ENCODE assay signal across 10 cellular contexts in genomic region chr6:24883618-24884017, GRCh38. TPM values are rescaled to one million over a fixed set of nuclear protein-coding genes. Genes with fewer than 3 reads are reported as not detected.
DNase-seq lines count a peak whose midpoint lies in the region; ATAC-seq, FAIRE-seq and TF ChIP-seq lines count a peak whose summit lies in the region.
"Had no signal": no experiment of that assay in that cellular context is flagged by ENCODE, and none has a peak within 500 bp of the region (broad histone marks: within the 10 kb centered on the region; RNA-seq: fewer than 3 reads in every experiment).

No MANE protein-coding gene starts in this region.

- TF ChIP-seq POLR2A in vagina (IDR thresholded peaks at IDR 0.05) (no peak), suprapubic skin (IDR thresholded peaks at IDR 0.05) (no peak), gastrocnemius medialis (IDR thresholded peaks at IDR 0.05) (no peak)

- H3K36me3 ChIP-seq in BJ (ENCODE audit: control insufficient read depth, insufficient read depth, low read length) (no peaks in the 10 kb centered on the region), vagina (no peaks in the 10 kb centered on the region), suprapubic skin (no peaks in the 10 kb centered on the region), gastrocnemius medialis (no peaks in the 10 kb centered on the region)
- H3K36me3 ChIP-seq: thoracic aorta had no signal

- intact Hi-C loops in left ventricle myocardium superior (cut with micrococcal nuclease) (no loop called here), vagina (cut with DNase I) (no loop called here), gastrocnemius medialis (cut with DNase I; ENCODE audit: low total_unique reads) (no loop called here)

- in situ Hi-C loops in gastrocnemius medialis (cut with MboI; ENCODE audit: low sequenced_read_pairs in 4 of 4): no loop called here

- TF ChIP-seq EP300 in suprapubic skin (IDR thresholded peaks at IDR 0.05): no peak

- no peak for FAIRE-seq in HTR-8/SVneo (lab: Jason Lieb, UNC)

- 44% methylated on average over 5 of the region's 5 CpGs for WGBS in suprapubic skin

- H3K9me3 ChIP-seq in vagina (no peaks in the 10 kb centered on the region), suprapubic skin (no peaks in the 10 kb centered on the region), gastrocnemius medialis (no peaks in the 10 kb centered on the region)
- H3K9me3 ChIP-seq: thoracic aorta had no signal

- H3K27ac ChIP-seq in vagina: no peak overlapping the region
- no peak overlapping the region for H3K27ac ChIP-seq in suprapubic skin
- H3K27ac ChIP-seq in gastrocnemius medialis: peak overlapping the region in 1 of 4 donors; percentile 19
- H3K27ac ChIP-seq: thoracic aorta had no signal

- H3K4me1 ChIP-seq in vagina: peaks cover 6% of the 10 kb centered on the region
- peaks cover 2% of the 10 kb centered on the region for H3K4me1 ChIP-seq in suprapubic skin
- peaks cover 15 to 31% of the 10 kb centered on the region in 2 donors for H3K4me1 ChIP-seq in gastrocnemius medialis

- CTCF ChIA-PET in BJ (lab: Yijun Ruan, JAX): interaction anchor here (0.6 to 3.0 kb wide), 8 partner anchors 13 to 1170 kb away, joined by 3 to 15 read pairs (median 3); no protein-coding TSS in a partner anchor

- peak; percentile 55 for DNase-seq in BJ (ENCODE audit: low read depth)
- peak; percentile 19 for DNase-seq in HTR-8/SVneo (ENCODE audit: insufficient read length, low spot score)
- peak; percentile 54 to 55 for DNase-seq in cardiac fibroblast (ENCODE audit: low read depth in 2 of 2)
- DNase-seq in left ventricle myocardium superior: no peak
- DNase-seq in vagina (ENCODE audit: extremely low spot score in 2 of 2): no peak
- DNase-seq in suprapubic skin (ENCODE audit: low spot score in 2 of 2): no peak
- DNase-seq in gastrocnemius medialis: no peak
- DNase-seq: left cardiac atrium had no signal

- POLR2A ChIA-PET in BJ (lab: Charles Lee): interaction anchor here (0.6 kb wide), 1 partner anchor 96 kb away, joined by 3 read pairs; no protein-coding TSS in a partner anchor

- H3K4me3 ChIP-seq in BJ (ENCODE audit: low read depth, low read length) (no peak overlapping the region), cardiac fibroblast (replicated peaks in 1 of 2; ENCODE audit: low read depth in 2 of 2, low read length in 2 of 2) (no peak overlapping the region), vagina (no peak overlapping the region), suprapubic skin (no peak overlapping the region), gastrocnemius medialis (no peak overlapping the region)
- H3K4me3 ChIP-seq: thoracic aorta had no signal

- TF ChIP-seq CTCF in BJ (IDR thresholded peaks at IDR 0.05; ENCODE audit: insufficient read depth, low read depth, low read length): no peak
- no peak for TF ChIP-seq CTCF in cardiac fibroblast (IDR thresholded peaks at IDR 0.05; ENCODE audit: low read depth, low read length)
- no peak for TF ChIP-seq CTCF in vagina (IDR thresholded peaks at IDR 0.05)
- TF ChIP-seq CTCF in suprapubic skin (IDR thresholded peaks at IDR 0.05): no peak
- no peak for TF ChIP-seq CTCF in gastrocnemius medialis (IDR thresholded peaks at IDR 0.05 in 4 of 5, conservative IDR thresholded peaks at IDR 0.05 in 1 of 5)

- peak; percentile 63 for ATAC-seq in GM19455 (IDR thresholded peaks at IDR 0.05; ENCODE audit: unreplicated experiment)
- no peak for ATAC-seq in left ventricle myocardium superior
- no peak for ATAC-seq in gastrocnemius medialis
- ATAC-seq: left cardiac atrium had no signal

- H3K27me3 ChIP-seq in BJ (ENCODE audit: control insufficient read depth, insufficient read depth, low read length) (no peaks in the 10 kb centered on the region), vagina (no peaks in the 10 kb centered on the region), suprapubic skin (no peaks in the 10 kb centered on the region), gastrocnemius medialis (no peaks in the 10 kb centered on the region)

RNA-seq across cellular contexts. Expression of gene RIPOR2, which starts 52.1 kb away (rescaled TPM):
- 36.3 and 52.6 TPM in 2 replicates for polyA plus RNA-seq in BJ (2011; rRNA removed)
- 60.8 and 64.8 TPM in 2 replicates for polyA minus RNA-seq in BJ (2011; rRNA and poly(A)+ RNA removed)
- total RNA-seq in left ventricle myocardium superior: 3.6 TPM
- 19.4 TPM for total RNA-seq in vagina
- total RNA-seq in suprapubic skin: 10 to 100 TPM in 3 of 4 donors, 1 to 10 TPM in 1; 3.8 to 12.8 (median 11.4) TPM
- 10 to 100 TPM in 3 of 4 donors, 1 to 10 TPM in 1; 5.2 to 34.0 (median 21.2) TPM for total RNA-seq in gastrocnemius medialis

Comparison
In these comparisons a context has a peak if more than half of its experiments do, and no peak if none do; other contexts are left out.
1. DNase-seq: peak in BJ (single experiment), HTR-8/SVneo (single experiment) and cardiac fibroblast (2 of 2); none in left ventricle myocardium superior (single experiment), vagina (0 of 2), suprapubic skin (0 of 2) and gastrocnemius medialis (0 of 2).